In genomic region chr9:131091352-131091992, GRCh38 we compare ENCODE assay signal across 26 cellular contexts. TPM values are rescaled to one million over a fixed set of nuclear protein-coding genes. Genes with fewer than 3 reads are reported as not detected.
"Had no signal": no experiment of that assay in that cellular context is flagged by ENCODE, and none has a peak within 500 bp of the region (broad histone marks: within the 10 kb centered on the region; RNA-seq: fewer than 3 reads in every experiment).

No MANE protein-coding gene starts in this region.

- H3K4me3 ChIP-seq: SK-N-MC had no signal

- ATAC-seq: activated CD4-positive, alpha-beta T cell treated with anti-CD3 and anti-CD28 coated beads for 36 hours; activated T-helper 17 cell treated with anti-CD3 and anti-CD28 coated beads, Interleukin-2, amount 50 U/mL, for 72 hours; Panc1; Right ventricle myocardium inferior; T-cell had no signal

- H3K27ac ChIP-seq: KMS-11, SK-N-MC, VCaP had no signal

- H3K4me2 ChIP-seq: KMS-11 had no signal

- DNase-seq: activated CD4-positive, alpha-beta memory T cell treated with anti-CD3 and anti-CD28 coated beads, Interleukin-2, amount 10 ng/mL, durations not matched to agents 7 days and 5 days; activated CD4-positive, alpha-beta T cell treated with anti-CD3 and anti-CD28 coated beads for 36 hours; activated CD4-positive, alpha-beta T cell treated with anti-CD3 and anti-CD28 coated beads, Interleukin-2, amount 50 U/mL, for 1 hour; activated gamma-delta T cell; activated naive CD4-positive, alpha-beta T cell treated with anti-CD3 and anti-CD28 coated beads, Interleukin-2, amount 10 ng/mL, durations not matched to agents 7 days and 5 days; activated naive CD8-positive, alpha-beta T cell treated with anti-CD3 and anti-CD28 coated beads for 36 hours; activated T-cell treated with anti-CD3 and anti-CD28 coated beads for 4 hours; activated T-cell treated with anti-CD3 and anti-CD28 coated beads, Interleukin-2, amount 50 U/mL, for 48 hours; NCI-H1105; NCI-H146; NCI-H187 treated with DMSO at 0.1 percent for 48 hours; NCI-H446; NCI-H524; NCI-H748 treated with DMSO at 0.1 percent for 48 hours; OCI-M1; RPMI8226; T-cell; T-helper 2 cell; T1000 had no signal

- H3K9ac ChIP-seq: KMS-11 had no signal

RNA-seq across cellular contexts. Expression of gene AIF1L, which starts 4.9 kb away (rescaled TPM):
- polyA plus RNA-seq: IgD-negative memory B cell had no signal
